Comparison of ENCODE assay signal across 20 cellular contexts in the genomic region with DNA sequence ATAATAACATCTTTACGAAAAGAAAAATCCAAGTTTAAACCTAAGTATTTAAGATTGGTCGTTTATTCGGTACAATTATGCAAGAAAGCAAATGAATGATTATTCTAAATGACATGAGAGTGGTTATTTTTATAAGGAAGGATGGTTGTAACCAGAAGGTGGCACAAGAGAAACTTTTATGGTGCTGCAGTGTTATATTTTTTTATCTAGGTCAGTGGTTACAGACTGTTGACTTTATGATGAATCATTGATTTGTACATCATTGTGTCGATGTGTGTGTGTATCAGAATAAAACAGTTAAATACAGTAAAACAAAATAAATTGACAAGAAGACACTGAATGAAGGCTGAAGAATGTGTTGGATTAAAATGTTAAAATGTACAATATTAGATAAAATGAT. TPM values are rescaled to one million over a fixed set of nuclear protein-coding genes. Genes with fewer than 3 reads are reported as not detected.
A peak's percentile ranks its signal among the peaks of the same experiment; 100 is the strongest.
DNase-seq lines count a peak whose midpoint lies in the region; ATAC-seq, FAIRE-seq and TF ChIP-seq lines count a peak whose summit lies in the region.
"Had no signal": no experiment of that assay in that cellular context is flagged by ENCODE, and none has a peak within 500 bp of the region (broad histone marks: within the 10 kb centered on the region; RNA-seq: fewer than 3 reads in every experiment).

No MANE protein-coding gene starts in this region.

- H3K9me2 ChIP-seq in PC-9 (ENCODE audit: insufficient read depth) = no peaks in the 10 kb centered on the region

- H3K4me3 ChIP-seq in PC-9 = no peak overlapping the region
- H3K4me3 ChIP-seq in endothelial cell of umbilical vein (replicated peaks in 1 of 3; ENCODE audit: insufficient read depth in 1 of 3, low read depth in 1 of 3, low read length in 3 of 3) = no peak overlapping the region
- H3K4me3 ChIP-seq in right lobe of liver = no peak overlapping the region
- H3K4me3 ChIP-seq: GM23338, smooth muscle cell had no signal

- H3F3A ChIP-seq in PC-9 (ENCODE audit: insufficient read depth, low read depth) = no peaks in the 10 kb centered on the region

- H3K9ac ChIP-seq in endothelial cell of umbilical vein (replicated peaks; ENCODE audit: extremely low read depth, insufficient read depth, low read length) = peak overlapping the region; percentile 16

- H3K4me1 ChIP-seq in PC-9 (replicated peaks; ENCODE audit: insufficient read depth) (peaks cover 10% of the 10 kb centered on the region; the same call in 1 of the 2 replicates), endothelial cell of umbilical vein (ENCODE audit: control insufficient read depth, extremely low read depth, insufficient read depth, low read length) (peaks cover 9% of the 10 kb centered on the region), right lobe of liver (no peaks in the 10 kb centered on the region)

- H2AFZ ChIP-seq in PC-9 (no peak overlapping the region), endothelial cell of umbilical vein (ENCODE audit: low read depth, low read length) (no peak overlapping the region)
- H2AFZ ChIP-seq: GM23338 had no signal

- peak; percentile 42; the same call in 1 of the 2 replicates for TF ChIP-seq CTCF in PC-9 (conservative IDR thresholded peaks at IDR 0.05)
- no peak for TF ChIP-seq CTCF in endothelial cell of umbilical vein (IDR thresholded peaks at IDR 0.05; ENCODE audit: extremely low read depth in 1 of 2, insufficient read depth in 1 of 2, low read depth in 1 of 2, low read length in 2 of 2)
- peak; percentile 28 to 35 (median 29) for TF ChIP-seq CTCF in right lobe of liver (IDR thresholded peaks at IDR 0.05)

- CTCF ChIA-PET in PC-9 (lab: Charles Lee) = interaction anchor here (0.5 kb wide), 1 partner anchor 1406 kb away, joined by 7 read pairs; no protein-coding TSS in a partner anchor
- CTCF ChIA-PET in endothelial cell of umbilical vein (lab: Charles Lee) = interaction anchor here (3.4 kb wide), 1 partner anchor 20 kb away, joined by 19 read pairs; no protein-coding TSS in a partner anchor

- peak; percentile 65 to 97 (median 78) for ATAC-seq in right lobe of liver
- no peak for ATAC-seq in HG02885 (IDR thresholded peaks at IDR 0.05; ENCODE audit: poor library complexity, unreplicated experiment)
- ATAC-seq in GM18861 (IDR thresholded peaks at IDR 0.05; ENCODE audit: unreplicated experiment) = no peak
- no peak for ATAC-seq in stimulated activated naive CD8-positive, alpha-beta T cell treated with anti-CD3 and anti-CD28 coated beads, Interleukin-15, Interleukin-2, amounts not matched to agents 100 U/mL and 50 U/mL, for 24 hours
- ATAC-seq: effector memory CD8-positive, alpha-beta T cell; GM23338 had no signal

- H3K9me1 ChIP-seq in endothelial cell of umbilical vein (replicated peaks; ENCODE audit: control insufficient read depth, extremely low read depth, insufficient read depth, low read length) = no peaks in the 10 kb centered on the region

- DNase-seq in H4 (ENCODE audit: low spot score) (peak; percentile 38), PC-9 (peak in 1 of 2 experiments; percentile 53), endothelial cell of umbilical vein (ENCODE audit: low read depth, low spot score) (peak; percentile 70), right lobe of liver (no peak), DMS153 treated with DMSO at 0.1 percent for 48 hours (lab: John Stamatoyannopoulos, UW; ENCODE audit: unreplicated experiment) (no peak)
- DNase-seq in stimulated activated naive CD8-positive, alpha-beta T cell treated with anti-CD3 and anti-CD28 coated beads, Interleukin-15, Interleukin-2, amounts not matched to agents 100 U/mL and 50 U/mL, for 24 hours = no peak
- DNase-seq: activated CD4-positive, alpha-beta memory T cell treated with anti-CD3 and anti-CD28 coated beads for 36 hours; effector memory CD8-positive, alpha-beta T cell; MV-4-11; NCI-H345 had no signal

- no TSS peak for BruUV-seq in PC-9 (replicated peaks; lab: Mats Ljungman, UMichigan)
- BruUV-seq in endothelial cell of umbilical vein (replicated peaks; lab: Mats Ljungman, UMichigan) = no TSS peak

- no peak for TF ChIP-seq POLR2A in endothelial cell of umbilical vein (IDR thresholded peaks at IDR 0.05; ENCODE audit: low read depth, low read length)
- TF ChIP-seq POLR2A in right lobe of liver (IDR thresholded peaks at IDR 0.05) = no peak

- no peaks in the 10 kb centered on the region for H3K79me2 ChIP-seq in PC-9 (ENCODE audit: low read depth)
- H3K79me2 ChIP-seq in endothelial cell of umbilical vein (ENCODE audit: control insufficient read depth, insufficient read depth, low read length) = no peaks in the 10 kb centered on the region

- intact Hi-C loops in PC-9 (cut with micrococcal nuclease; ENCODE audit: unreplicated experiment) = no loop called here
- intact Hi-C loops in endothelial cell of umbilical vein (cut with micrococcal nuclease) = loop anchor here (1.0 kb wide), 2 partner anchors 19 to 34 kb away; no protein-coding TSS in a partner anchor
- intact Hi-C loops in right lobe of liver (cut with DNase I) = no loop called here

- H3K9me3 ChIP-seq in PC-9 (ENCODE audit: insufficient read depth, low read depth) (no peaks in the 10 kb centered on the region), endothelial cell of umbilical vein (replicated peaks; ENCODE audit: control insufficient read depth, insufficient read depth, low read length) (no peaks in the 10 kb centered on the region), right lobe of liver (no peaks in the 10 kb centered on the region)

- dilution Hi-C loops in endothelial cell of umbilical vein (cut with MboI; ENCODE audit: extremely low pct_ligation_motif_present, low sequenced_read_pairs) = no loop called here

- peak; percentile 15 for FAIRE-seq in endothelial cell of umbilical vein (lab: Jason Lieb, UNC)
- FAIRE-seq: GM18507 had no signal

- no peak overlapping the region for H3K27ac ChIP-seq in PC-9
- H3K27ac ChIP-seq in endothelial cell of umbilical vein (ENCODE audit: insufficient read depth, low read depth, low read length) = peak overlapping the region; percentile 50
- no peak overlapping the region for H3K27ac ChIP-seq in right lobe of liver

- H3K36me3 ChIP-seq in PC-9 (ENCODE audit: low read depth) (no peaks in the 10 kb centered on the region), endothelial cell of umbilical vein (ENCODE audit: control insufficient read depth in 2 of 2, extremely low read depth in 1 of 2, insufficient read depth in 2 of 2, low read length in 2 of 2) (no peaks in the 10 kb centered on the region), right lobe of liver (no peaks in the 10 kb centered on the region)

- POLR2A ChIA-PET in PC-9 (lab: Charles Lee; ENCODE audit: unreplicated experiment) = no interaction called here
- POLR2A ChIA-PET in endothelial cell of umbilical vein (lab: Charles Lee) = no interaction called here

- WGBS in right lobe of liver (ENCODE audit: insufficient coverage, low coverage, low lambda C conversion rate, missing lambda C conversion rate) = 34% methylated on average over 4 of the region's 4 CpGs

- H3K4me2 ChIP-seq in PC-9 (0 out of 2 replicates have a peak overlapping the region, but pooled peaks have one; percentile 7), endothelial cell of umbilical vein (ENCODE audit: insufficient read depth, low read length) (peak overlapping the region; percentile 31)
- H3K4me2 ChIP-seq: GM23338, smooth muscle cell had no signal

- H4K20me1 ChIP-seq in PC-9 (ENCODE audit: insufficient read depth) (no peaks in the 10 kb centered on the region), endothelial cell of umbilical vein (replicated peaks; ENCODE audit: control insufficient read depth, extremely low read depth, insufficient read depth, low read length) (no peaks in the 10 kb centered on the region)

- H3K27me3 ChIP-seq in PC-9 (ENCODE audit: insufficient read depth, low read depth) (no peaks in the 10 kb centered on the region), endothelial cell of umbilical vein (ENCODE audit: control insufficient read depth in 2 of 2, insufficient read depth in 2 of 2, low read length in 2 of 2) (no peaks in the 10 kb centered on the region), right lobe of liver (no peaks in the 10 kb centered on the region)

TF ChIP-seq in endothelial cell of umbilical vein, 7 proteins besides CTCF, POLR2A, EP300 and RAD21:
- TF ChIP-seq GATA2 (IDR thresholded peaks at IDR 0.05; ENCODE audit: insufficient read depth, insufficient read length, low read depth, low read length) (peak; percentile 3), FOS (IDR thresholded peaks at IDR 0.05; ENCODE audit: borderline replicate concordance, insufficient read depth, low read length) (peak; percentile 51), JUN (IDR thresholded peaks at IDR 0.05; ENCODE audit: borderline replicate concordance, insufficient read depth, insufficient read length, low read depth) (peak; percentile 41), POLR2AphosphoS5 (IDR thresholded peaks at IDR 0.05; ENCODE audit: insufficient read depth, low read depth, low read length) (no peak), EZH2 (IDR thresholded peaks at IDR 0.05; ENCODE audit: borderline replicate concordance, low read depth, low read length, severe bottlenecking) (no peak), MYC (IDR thresholded peaks at IDR 0.05; ENCODE audit: low read depth, low read length) (no peak)
- TF ChIP-seq, protein P1, sequence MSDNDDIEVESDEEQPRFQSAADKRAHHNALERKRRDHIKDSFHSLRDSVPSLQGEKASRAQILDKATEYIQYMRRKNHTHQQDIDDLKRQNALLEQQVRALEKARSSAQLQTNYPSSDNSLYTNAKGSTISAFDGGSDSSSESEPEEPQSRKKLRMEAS (IDR thresholded peaks at IDR 0.05; ENCODE audit: insufficient read depth, insufficient read length) = no peak

RNA-seq across cellular contexts. Expression of a gene that starts 9.8 kb away (rescaled TPM):
- total RNA-seq in H4 (2014; rRNA removed; shearing (Covaris generic)) = 6.2 and 9.0 TPM in 2 replicates
- total RNA-seq in PC-9 (2021) (5.6 and 7.7 TPM in 2 replicates), endothelial cell of umbilical vein (0.15 TPM in 1 of 2 replicates, not detected in the other), right lobe of liver (not detected)
- 0.36 and 0.41 TPM in 2 replicates for polyA plus RNA-seq in endothelial cell of umbilical vein
- 0.15 and 0.34 TPM in 2 replicates for polyA plus RNA-seq in endothelial cell of umbilical vein (2011; cell fraction: cytosol; rRNA removed)
- 0.80 and 1.3 TPM in 2 replicates for polyA plus RNA-seq in endothelial cell of umbilical vein (2011; cell fraction: nucleus; rRNA removed)
- 0.08 and 0.19 TPM in 2 replicates for polyA plus RNA-seq in endothelial cell of umbilical vein (2012)
- 1.7 and 2.9 TPM in 2 replicates for polyA minus RNA-seq in endothelial cell of umbilical vein
- not detected for polyA minus RNA-seq in endothelial cell of umbilical vein (2011; cell fraction: cytosol; rRNA and poly(A)+ RNA removed)
- 1.7 and 2.2 TPM in 2 replicates for polyA minus RNA-seq in endothelial cell of umbilical vein (2011; cell fraction: nucleus; rRNA and poly(A)+ RNA removed)
- total RNA-seq: activated CD4-positive, alpha-beta memory T cell treated with anti-CD3 and anti-CD28 coated beads for 36 hours; activated T-helper 2 cell treated with anti-CD3 and anti-CD28 coated beads, Interferon-gamma antibody, Interleukin-2, Interleukin-4, amounts not matched to agents 10 μg/mL and 5 μg/mL and 100 μg/mL, durations not matched to agents 14 hours and 24 hours and 36 hours; GM23338; lung microvascular endothelial cell; neural crest cell; RPMI7951; smooth muscle cell had no signal
- polyA plus RNA-seq: CD14-positive monocyte, GM23338, smooth muscle cell had no signal

Comparison
In these comparisons a context has a peak if more than half of its experiments do, and no peak if none do; other contexts are left out.
1. DNase-seq: peak in H4 (single experiment) and endothelial cell of umbilical vein (single experiment); none in right lobe of liver (0 of 3), DMS153 treated with DMSO at 0.1 percent for 48 hours (single experiment) and stimulated activated naive CD8-positive, alpha-beta T cell treated with anti-CD3 and anti-CD28 coated beads, Interleukin-15, Interleukin-2, amounts not matched to agents 100 U/mL and 50 U/mL, for 24 hours (single experiment).
2. CTCF ChIP-seq: peak in PC-9 (single experiment) and right lobe of liver (4 of 4); none in endothelial cell of umbilical vein (0 of 2).
3. ATAC-seq: peak in right lobe of liver (4 of 4); none in HG02885 (single experiment), GM18861 (single experiment) and stimulated activated naive CD8-positive, alpha-beta T cell treated with anti-CD3 and anti-CD28 coated beads, Interleukin-15, Interleukin-2, amounts not matched to agents 100 U/mL and 50 U/mL, for 24 hours (single experiment).